In the genomic region with DNA sequence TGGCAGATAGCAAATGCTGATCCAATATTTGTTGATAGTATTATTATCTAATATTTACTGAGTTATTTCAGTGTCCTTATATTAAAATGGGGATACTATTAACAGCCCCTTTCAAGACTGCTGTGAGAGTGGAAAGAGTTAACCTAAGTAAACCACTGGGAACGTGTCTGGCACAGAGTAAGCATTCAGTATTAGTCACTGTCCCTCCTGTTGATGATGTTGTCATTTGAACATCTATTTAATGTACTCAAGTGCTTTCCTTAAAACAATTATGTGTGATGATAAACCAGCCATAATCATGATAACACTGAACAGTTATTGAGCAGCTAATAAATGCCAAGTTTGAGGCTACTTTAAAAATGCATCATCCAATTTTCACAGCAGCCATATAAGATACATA, we compare ENCODE assay signal across 20 cellular contexts.
"Had no signal": no experiment of that assay in that cellular context is flagged by ENCODE, and none has a peak within 500 bp of the region (broad histone marks: within the 10 kb centered on the region; RNA-seq: fewer than 3 reads in every experiment).

No MANE protein-coding gene starts in this region.

- H3K9me3 Mint-ChIP-seq: activated naive CD4-positive, alpha-beta T cell treated with anti-CD3 and anti-CD28 coated beads, Interleukin-2, amount 50 U/mL, for 72 hours; activated T-cell treated with anti-CD3 and anti-CD28 coated beads, Interleukin-2, amount 50 U/mL, for 24 hours; stimulated activated naive CD8-positive, alpha-beta T cell treated with anti-CD3 and anti-CD28 coated beads, Interleukin-15, Interleukin-2, amounts not matched to agents 100 ng/mL and 50 ng/mL, for 24 hours had no signal

- H3K4me1 ChIP-seq: body of pancreas, colonic mucosa, lower lobe of right lung, pancreas, upper lobe of right lung had no signal

- ATAC-seq: activated naive CD4-positive, alpha-beta T cell treated with anti-CD3 and anti-CD28 coated beads, Interleukin-2, amount 50 U/mL, for 72 hours; body of pancreas; esophagus mucosa; left colon; lower lobe of right lung; pancreas; upper lobe of right lung had no signal

- H3K9me3 ChIP-seq: body of pancreas, colonic mucosa, lower lobe of right lung, pancreas, upper lobe of right lung had no signal

- H3K27ac Mint-ChIP-seq: activated naive CD4-positive, alpha-beta T cell treated with anti-CD3 and anti-CD28 coated beads, Interleukin-2, amount 50 U/mL, for 72 hours; activated T-cell treated with anti-CD3 and anti-CD28 coated beads, Interleukin-2, amount 50 U/mL, for 24 hours; stimulated activated naive CD8-positive, alpha-beta T cell treated with anti-CD3 and anti-CD28 coated beads, Interleukin-15, Interleukin-2, amounts not matched to agents 100 ng/mL and 50 ng/mL, for 24 hours had no signal

- H3K4me3 ChIP-seq: body of pancreas, colonic mucosa, lower lobe of right lung, pancreas, skin epidermis, upper lobe of right lung had no signal

- DNase-seq: activated CD4-positive, CD25-positive, alpha-beta regulatory T cell treated with anti-CD3 and anti-CD28 coated beads, Interleukin-2, amount 50 U/mL, for 72 hours; activated gamma-delta T cell; activated T-cell treated with anti-CD3 and anti-CD28 coated beads, Interleukin-2, amount 50 U/mL, for 24 hours; amygdala; body of pancreas; central memory CD4-positive, alpha-beta T cell; colonic mucosa; left colon; lower lobe of right lung; midbrain; pancreas; stimulated activated CD4-positive, alpha-beta T cell treated with anti-CD3 and anti-CD28 coated beads, Interleukin-4, amount 100 ng/mL, for 4 hours; stimulated activated CD8-positive, alpha-beta memory T cell treated with anti-CD3 and anti-CD28 coated beads, Interleukin-4, amount 100 ng/mL, for 48 hours; SW 1271; T-helper 9 cell; upper lobe of right lung had no signal

- H3K4me3 Mint-ChIP-seq: activated T-cell treated with anti-CD3 and anti-CD28 coated beads, Interleukin-2, amount 50 U/mL, for 24 hours; stimulated activated naive CD8-positive, alpha-beta T cell treated with anti-CD3 and anti-CD28 coated beads, Interleukin-15, Interleukin-2, amounts not matched to agents 100 ng/mL and 50 ng/mL, for 24 hours had no signal

- H3K36me3 ChIP-seq: colonic mucosa, lower lobe of right lung, pancreas, upper lobe of right lung had no signal

- H3K27ac ChIP-seq: body of pancreas, colonic mucosa, lower lobe of right lung, pancreas, skin epidermis, upper lobe of right lung had no signal

- H3K36me3 Mint-ChIP-seq: activated naive CD4-positive, alpha-beta T cell treated with anti-CD3 and anti-CD28 coated beads, Interleukin-2, amount 50 U/mL, for 72 hours had no signal
